ENCODE assay signal across 16 cellular contexts in genomic region chr1:43934986-43935324, GRCh38. TPM values are rescaled to one million over a fixed set of nuclear protein-coding genes. Genes with fewer than 3 reads are reported as not detected.
DNase-seq lines count a peak whose midpoint lies in the region; ATAC-seq and TF ChIP-seq lines count a peak whose summit lies in the region.
"Had no signal": no experiment of that assay in that cellular context is flagged by ENCODE, and none has a peak within 500 bp of the region (broad histone marks: within the 10 kb centered on the region; RNA-seq: fewer than 3 reads in every experiment).

No MANE protein-coding gene starts in this region.

- no peaks in the 10 kb centered on the region for H3K9me3 Mint-ChIP-seq in MCF 10A (ENCODE audit: unreplicated experiment)
- H3K9me3 Mint-ChIP-seq: activated T-helper 1 cell treated with anti-CD3 and anti-CD28 coated beads, Interleukin-12 subunit alpha, Interleukin-12 subunit beta, Interleukin-2, Interleukin-4 antibody, amounts not matched to agents 30 ng/mL and 10 ng/mL and 1 ng/mL, durations not matched to agents 14 hours and 24 hours and 36 hours; naive thymus-derived CD8-positive, alpha-beta T cell had no signal

- H3K27ac ChIP-seq in mammary epithelial cell (ENCODE audit: insufficient read depth, low read depth, low read length) (peak overlapping the region; percentile 81), body of pancreas (peak overlapping the region in 3 of 4 donors; percentile 77 to 84 (median 80)), left lung (no peak overlapping the region), lower lobe of right lung (no peak overlapping the region)
- H3K27ac ChIP-seq: thoracic aorta had no signal

- TF ChIP-seq CTCF in mammary epithelial cell (conservative IDR thresholded peaks at IDR 0.05 in 1 of 2, IDR thresholded peaks at IDR 0.05 in 1 of 2; ENCODE audit: extremely low read depth in 1 of 2, insufficient read depth in 1 of 2, low read depth in 1 of 2, low read length in 2 of 2), result no peak
- TF ChIP-seq CTCF in MCF 10A (IDR thresholded peaks at IDR 0.05; ENCODE audit: unreplicated experiment), result no peak
- TF ChIP-seq CTCF in body of pancreas (IDR thresholded peaks at IDR 0.05), result no peak
- peak; percentile 8 to 21 for TF ChIP-seq CTCF in left lung (IDR thresholded peaks at IDR 0.05)
- no peak for TF ChIP-seq CTCF in lower lobe of right lung (IDR thresholded peaks at IDR 0.05)

- no peak for TF ChIP-seq POLR2A in body of pancreas (IDR thresholded peaks at IDR 0.05)

- no peak overlapping the region for H3K4me3 Mint-ChIP-seq in MCF 10A (ENCODE audit: unreplicated experiment)
- H3K4me3 Mint-ChIP-seq: activated T-helper 1 cell treated with anti-CD3 and anti-CD28 coated beads, Interleukin-12 subunit alpha, Interleukin-12 subunit beta, Interleukin-2, Interleukin-4 antibody, amounts not matched to agents 30 ng/mL and 10 ng/mL and 1 ng/mL, durations not matched to agents 14 hours and 24 hours and 36 hours had no signal

- H3K36me3 Mint-ChIP-seq in MCF 10A (ENCODE audit: insufficient read depth, unreplicated experiment), result no peaks in the 10 kb centered on the region

- H4K20me1 ChIP-seq in mammary epithelial cell (ENCODE audit: insufficient read depth, low read length), result no peaks in the 10 kb centered on the region

- H3K27ac Mint-ChIP-seq in MCF 10A (ENCODE audit: low read depth, unreplicated experiment), result no peak overlapping the region
- H3K27ac Mint-ChIP-seq: activated T-helper 1 cell treated with anti-CD3 and anti-CD28 coated beads, Interleukin-12 subunit alpha, Interleukin-12 subunit beta, Interleukin-2, Interleukin-4 antibody, amounts not matched to agents 30 ng/mL and 10 ng/mL and 1 ng/mL, durations not matched to agents 14 hours and 24 hours and 36 hours had no signal

- H3K4me1 ChIP-seq in mammary epithelial cell (ENCODE audit: insufficient read depth, low read length), result peaks cover 68% of the 10 kb centered on the region
- peaks cover 45% of the 10 kb centered on the region for H3K4me1 ChIP-seq in body of pancreas
- H3K4me1 ChIP-seq in left lung, result peaks cover 8 to 39% of the 10 kb centered on the region in 2 donors
- peaks cover 35% of the 10 kb centered on the region for H3K4me1 ChIP-seq in lower lobe of right lung
- H3K4me1 ChIP-seq: breast epithelium had no signal

- CTCF ChIA-PET in mammary epithelial cell (lab: Charles Lee; ENCODE audit: low non-redundant PET), result interaction anchor here (0.6 to 2.4 kb wide), 9 partner anchors 8 to 229 kb away, joined by 3 to 67 read pairs (median 7); no protein-coding TSS in a partner anchor
- CTCF ChIA-PET in MCF 10A (lab: Yijun Ruan, JAX), result interaction anchor here (0.5 to 13.0 kb wide), 71 partner anchors 9 to 745 kb away, joined by 3 to 369 read pairs (median 4); partner anchors contain the start of gene IPO13

- H3K27me3 Mint-ChIP-seq in MCF 10A (ENCODE audit: insufficient read depth, unreplicated experiment), result no peaks in the 10 kb centered on the region

- no peak overlapping the region for H2AFZ ChIP-seq in mammary epithelial cell (ENCODE audit: low read depth, low read length)

- in situ Hi-C loops in mammary epithelial cell (cut with MboI; ENCODE audit: low sequenced_read_pairs in 2 of 2), result loop anchor here in 1 of 2 donors (5.0 to 25.0 kb wide), 4 partner anchors 110 to 398 kb away; partner anchors contain the start of genes KDM4A and PTPRF

- H3K79me2 ChIP-seq in mammary epithelial cell (ENCODE audit: insufficient read depth, low read length), result peaks cover 66% of the 10 kb centered on the region

- intact Hi-C loops in mammary epithelial cell (cut with micrococcal nuclease), result loop anchor here (1.0 to 10.0 kb wide), 8 partner anchors 26 to 700 kb away; partner anchors contain the start of gene ST3GAL3
- intact Hi-C loops in MCF 10A (cut with micrococcal nuclease), result loop anchor here (1.0 to 10.0 kb wide), 5 partner anchors 26 to 700 kb away; partner anchors contain the start of gene ST3GAL3
- intact Hi-C loops in body of pancreas (cut with DNase I), result loop anchor here (10.0 kb wide), 1 partner anchor 170 kb away; no protein-coding TSS in a partner anchor
- intact Hi-C loops in left lung (cut with DNase I), result loop anchor here (2.0 to 10.0 kb wide), 2 partner anchors 168 to 170 kb away; no protein-coding TSS in a partner anchor
- intact Hi-C loops in lower lobe of right lung (cut with DNase I), result no loop called here

- H3K9me3 ChIP-seq in mammary epithelial cell (replicated peaks; ENCODE audit: insufficient read depth, low read length) (no peaks in the 10 kb centered on the region), body of pancreas (no peaks in the 10 kb centered on the region), left lung (no peaks in the 10 kb centered on the region), lower lobe of right lung (no peaks in the 10 kb centered on the region)
- H3K9me3 ChIP-seq: A549, breast epithelium, thoracic aorta had no signal

- peak overlapping the region; percentile 99 for H3K4me2 ChIP-seq in mammary epithelial cell (ENCODE audit: insufficient read depth, low read depth, low read length)
- H3K4me2 ChIP-seq: A549 had no signal

- H3K9ac ChIP-seq in mammary epithelial cell (ENCODE audit: insufficient read depth, low read length), result peak overlapping the region; percentile 82

- 84% methylated on average over 2 of the region's 5 CpGs for WGBS in mammary epithelial cell (ENCODE audit: low coverage, missing lambda C conversion rate)
- 53 to 57% methylated on average over 5 of the region's 5 CpGs for WGBS in body of pancreas, 2 donors

- dilution Hi-C loops in mammary epithelial cell (cut with HindIII; ENCODE audit: low sequenced_read_pairs), result loop anchor here (5.0 to 25.0 kb wide), 2 partner anchors 168 to 398 kb away; partner anchors contain the start of gene PTPRF

- BruUV-seq in mammary epithelial cell (replicated peaks; lab: Mats Ljungman, UMichigan), result no TSS peak
- no TSS peak for BruUV-seq in MCF 10A (replicated peaks; lab: Mats Ljungman, UMichigan)

- no peaks in the 10 kb centered on the region for H3K36me3 ChIP-seq in mammary epithelial cell (ENCODE audit: insufficient read depth, low read length)
- H3K36me3 ChIP-seq in body of pancreas (replicated peaks in 1 of 2; ENCODE audit: insufficient read depth in 1 of 2, low read depth in 2 of 2), result no peaks in the 10 kb centered on the region
- H3K36me3 ChIP-seq in left lung, result no peaks in the 10 kb centered on the region
- H3K36me3 ChIP-seq in lower lobe of right lung, result peaks cover 5% of the 10 kb centered on the region
- H3K36me3 ChIP-seq: breast epithelium, thoracic aorta had no signal

- H3K27me3 ChIP-seq in mammary epithelial cell (ENCODE audit: insufficient read depth, low read length) (no peaks in the 10 kb centered on the region), body of pancreas (no peaks in the 10 kb centered on the region), left lung (peaks cover 0 to 45% of the 10 kb centered on the region in 2 donors), lower lobe of right lung (ENCODE audit: low read depth) (peaks cover 21% of the 10 kb centered on the region)
- H3K27me3 ChIP-seq: breast epithelium had no signal

- no peak for DNase-seq in mammary epithelial cell
- DNase-seq in MCF 10A (ENCODE audit: unreplicated experiment), result no peak
- DNase-seq in body of pancreas, result no peak
- DNase-seq in left lung, result no peak
- no peak for DNase-seq in activated CD8-positive, alpha-beta memory T cell treated with anti-CD3 and anti-CD28 coated beads, Interleukin-2, amount 50 U/mL, for 4 hours
- DNase-seq in lower lobe of right lung, result no peak
- no peak for DNase-seq in NCI-H345 (lab: John Stamatoyannopoulos, UW)
- DNase-seq in GOT3 (lab: John Stamatoyannopoulos, UW), result no peak
- DNase-seq: SIG-M5 had no signal

- peaks cover 29% of the 10 kb centered on the region for H3K4me1 Mint-ChIP-seq in MCF 10A (ENCODE audit: insufficient read depth, unreplicated experiment)

- H3K4me3 ChIP-seq in mammary epithelial cell (replicated peaks in 1 of 3; ENCODE audit: insufficient read depth in 1 of 3, low read depth in 2 of 3, low read length in 3 of 3), result peak overlapping the region; percentile 69 to 74 (median 70)
- no peak overlapping the region for H3K4me3 ChIP-seq in body of pancreas
- no peak overlapping the region for H3K4me3 ChIP-seq in left lung
- no peak overlapping the region for H3K4me3 ChIP-seq in lower lobe of right lung
- H3K4me3 ChIP-seq: A549, lung had no signal

- ATAC-seq in body of pancreas (no peak), left lung (no peak), lower lobe of right lung (no peak)

- POLR2A ChIA-PET in MCF 10A (lab: Yijun Ruan, JAX), result interaction anchor here (0.6 to 3.8 kb wide), 11 partner anchors 8 to 283 kb away, joined by 3 to 34 read pairs (median 4); partner anchors contain the start of gene ATP6V0B

RNA-seq across cellular contexts. Expression of gene ARTN, which starts 1.4 kb away (rescaled TPM):
- total RNA-seq in mammary epithelial cell, result 100 to 1,000 TPM in 1 of 2 donors, 10 to 100 TPM in 1; 22.8 to 105 TPM
- polyA plus RNA-seq in mammary epithelial cell, result 47.1 TPM
- polyA minus RNA-seq in mammary epithelial cell, result 21.8 TPM
- total RNA-seq in MCF 10A (2022), result 1.9 TPM in 2 replicates
- total RNA-seq in body of pancreas, result 10 to 100 TPM in 1 of 2 donors, 1 to 10 TPM in 1; 1.3 to 12.5 TPM
- 1 to 10 TPM; 1.8 to 2.3 TPM for total RNA-seq in left lung
- total RNA-seq in lower lobe of right lung, result 0.27 TPM
- total RNA-seq: dermis microvascular lymphatic vessel endothelial cell had no signal
- polyA plus RNA-seq: naive thymus-derived CD8-positive, alpha-beta T cell had no signal

RNA-seq across cellular contexts. Expression of gene IPO13, which starts 11.8 kb away (rescaled TPM):
- 10 to 100 TPM; 35.5 to 53.0 TPM for total RNA-seq in mammary epithelial cell
- polyA plus RNA-seq in mammary epithelial cell, result 38.6 TPM
- 64.5 TPM for polyA minus RNA-seq in mammary epithelial cell
- total RNA-seq in MCF 10A (2022), result 23.9 and 31.4 TPM in 2 replicates
- total RNA-seq in body of pancreas, result 10 to 100 TPM; 10.4 to 29.3 TPM
- total RNA-seq in left lung, result 10 to 100 TPM; 26.8 to 33.4 TPM
- 28.2 TPM for total RNA-seq in lower lobe of right lung

RNA-seq across cellular contexts. Expression of gene DPH2, which starts 34.9 kb away (rescaled TPM):
- 10 to 100 TPM; 28.4 to 31.7 TPM for total RNA-seq in mammary epithelial cell
- 34.8 TPM for polyA plus RNA-seq in mammary epithelial cell
- 34.2 TPM for polyA minus RNA-seq in mammary epithelial cell
- 27.9 and 38.9 TPM in 2 replicates for total RNA-seq in MCF 10A (2022)
- total RNA-seq in body of pancreas, result 10 to 100 TPM; 25.4 to 35.3 TPM
- total RNA-seq in left lung, result 10 to 100 TPM; 13.5 to 23.4 TPM
- total RNA-seq in lower lobe of right lung, result 15.0 TPM

RNA-seq across cellular contexts. Expression of gene ATP6V0B, which starts 39.8 kb away (rescaled TPM):
- total RNA-seq in mammary epithelial cell, result 100 to 1,000 TPM in 1 of 2 donors, 10 to 100 TPM in 1; 84.4 to 127 TPM
- 199 TPM for polyA plus RNA-seq in mammary epithelial cell
- polyA minus RNA-seq in mammary epithelial cell, result 104 TPM
- total RNA-seq in MCF 10A (2022), result 120 and 141 TPM in 2 replicates
- total RNA-seq in body of pancreas, result 100 to 1,000 TPM in 1 of 2 donors, 10 to 100 TPM in 1; 73.5 to 103 TPM
- total RNA-seq in left lung, result 100 to 1,000 TPM; 176 to 239 TPM
- 205 TPM for total RNA-seq in lower lobe of right lung

RNA-seq across cellular contexts. Expression of gene B4GALT2, which starts 44.1 kb away (rescaled TPM):
- total RNA-seq in mammary epithelial cell (100 to 1,000 TPM in 1 of 2 donors, 10 to 100 TPM in 1; 88.2 to 103 TPM), MCF 10A (2022) (56.3 and 68.4 TPM in 2 replicates), body of pancreas (10 to 100 TPM; 18.2 to 29.3 TPM), left lung (10 to 100 TPM; 39.1 to 50.1 TPM), lower lobe of right lung (17.3 TPM)
- polyA plus RNA-seq in mammary epithelial cell, result 71.7 TPM
- 102 TPM for polyA minus RNA-seq in mammary epithelial cell

Comparison
In these comparisons a context has a peak if more than half of its experiments do, and no peak if none do; other contexts are left out.
1. H3K27ac ChIP-seq: peak in mammary epithelial cell (single experiment) and body of pancreas (3 of 4); none in left lung (0 of 2) and lower lobe of right lung (single experiment).
2. H3K4me3 ChIP-seq: peak in mammary epithelial cell (3 of 3); none in body of pancreas (0 of 2), left lung (0 of 2) and lower lobe of right lung (single experiment).
3. CTCF ChIP-seq: peak in left lung (2 of 2); none in mammary epithelial cell (0 of 2), MCF 10A (single experiment), body of pancreas (0 of 7) and lower lobe of right lung (single experiment).